7 cellular contexts compared by ENCODE assay signal in the genomic region with DNA sequence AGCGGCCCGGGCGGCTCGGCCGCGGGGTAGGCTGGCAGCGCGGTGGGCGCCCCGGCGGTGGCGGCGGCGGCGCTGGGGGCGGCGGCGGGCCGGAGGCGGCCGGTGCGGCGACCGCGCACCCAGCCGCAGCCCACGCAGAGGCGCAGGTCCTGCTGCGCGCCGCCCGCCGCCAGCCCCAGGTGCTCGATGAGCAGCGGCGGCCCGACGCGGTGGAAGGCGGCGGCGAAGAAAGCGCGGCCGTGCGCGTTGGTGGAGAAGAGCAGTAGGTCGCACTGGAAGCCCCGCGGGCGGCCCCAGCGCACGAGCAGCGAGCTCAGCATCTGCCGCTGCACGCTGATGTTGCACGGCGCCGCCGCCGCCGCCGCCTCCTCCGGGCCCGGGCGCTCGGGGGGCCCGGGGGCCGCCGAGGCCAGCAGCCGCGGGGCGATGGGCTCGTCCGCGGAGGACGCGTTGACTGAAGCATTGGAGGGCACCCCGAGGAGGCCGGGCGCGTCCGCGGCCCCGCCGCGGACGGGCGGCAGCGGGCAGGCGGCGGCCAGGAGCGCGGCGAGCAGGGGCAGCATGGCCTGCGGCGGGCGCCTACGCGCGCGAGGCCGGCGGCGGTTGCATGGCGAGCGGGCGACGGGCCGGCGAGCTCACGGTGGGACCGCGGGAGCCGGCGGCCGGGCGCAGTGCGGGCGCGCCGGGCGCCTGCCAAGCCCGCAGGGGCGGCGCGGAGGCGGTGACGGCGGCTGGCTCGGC.
DNase-seq lines count a peak whose midpoint lies in the region; ATAC-seq lines count a peak whose summit lies in the region.

No MANE protein-coding gene starts in this region.

- H3K27ac ChIP-seq in iPS-20b (ENCODE audit: low read length) = no peak overlapping the region

- H3K4me1 ChIP-seq in adipocyte (ENCODE audit: control insufficient read depth, insufficient read depth, low read length) (peaks cover 15% of the 10 kb centered on the region), iPS-20b (ENCODE audit: insufficient read depth, low read length) (peaks cover 18% of the 10 kb centered on the region; the same call in 1 of the 2 replicates)

- H3K36me3 ChIP-seq in adipocyte (ENCODE audit: control insufficient read depth, insufficient read depth, low read length, severe bottlenecking) (no peaks in the 10 kb centered on the region), iPS-20b (ENCODE audit: insufficient read depth, low read depth, low read length) (no peaks in the 10 kb centered on the region)

- H3K4me3 ChIP-seq in adipocyte (ENCODE audit: low read length) = peak overlapping the region; percentile 84
- H3K4me3 ChIP-seq in iPS-20b (ENCODE audit: low read length) = peak overlapping the region; percentile 83; the same call in 1 of the 2 replicates

- ATAC-seq in GM18502 (IDR thresholded peaks at IDR 0.05; ENCODE audit: poor library complexity, unreplicated experiment) = peak; percentile 42
- ATAC-seq in HG02571 (IDR thresholded peaks at IDR 0.05; ENCODE audit: unreplicated experiment) = peak; percentile 37

- H3K9me3 ChIP-seq in adipocyte (ENCODE audit: control insufficient read depth, low read length) = no peaks in the 10 kb centered on the region
- H3K9me3 ChIP-seq in iPS-20b (ENCODE audit: insufficient read depth, low read depth, low read length) = no peaks in the 10 kb centered on the region

- H3K9ac ChIP-seq in adipocyte (ENCODE audit: low read length) (peak overlapping the region; percentile 74), iPS-20b (ENCODE audit: low read depth, low read length) (no peak overlapping the region)

- DNase-seq in RKO (ENCODE audit: low spot score) (peak; percentile 33), adipocyte (ENCODE audit: low read depth) (peak; percentile 65), NCI-H446 treated with DMSO at 0.1 percent for 48 hours (lab: John Stamatoyannopoulos, UW) (no peak)
- DNase-seq in stimulated activated CD4-positive, alpha-beta T cell treated with anti-CD3 and anti-CD28 coated beads, Interleukin-1b, Interleukin-23, amount 100 ng/mL, for 4 hours (ENCODE audit: low read depth in 2 of 2) = peak; percentile 15 to 23

- no peaks in the 10 kb centered on the region for H3K27me3 ChIP-seq in adipocyte (replicated peaks; ENCODE audit: control insufficient read depth, insufficient read depth, low read length)
- peaks cover 35% of the 10 kb centered on the region for H3K27me3 ChIP-seq in iPS-20b (ENCODE audit: insufficient read depth, low read length)
